ENCODE assay signal across 7 cellular contexts in the genomic region with DNA sequence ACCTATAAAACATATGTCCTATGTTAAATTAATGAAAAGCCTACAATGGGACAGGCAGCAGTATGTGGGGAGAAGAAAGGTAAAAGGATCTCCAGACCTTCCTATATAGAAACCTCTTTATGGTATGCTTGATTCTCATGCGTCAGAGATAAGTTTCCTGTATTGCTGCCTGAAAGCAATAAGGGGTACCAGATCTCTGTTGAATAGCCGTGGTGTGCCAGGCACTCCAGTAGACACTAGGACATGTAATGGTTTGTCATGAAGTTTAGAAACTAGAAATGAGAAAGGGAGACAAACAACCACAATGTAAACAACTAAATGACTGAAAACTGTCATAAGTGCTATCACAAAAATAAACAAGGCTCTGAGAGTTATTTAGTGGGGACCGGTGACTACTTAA.
"Had no signal": no experiment of that assay in that cellular context is flagged by ENCODE, and none has a peak within 500 bp of the region (broad histone marks: within the 10 kb centered on the region; RNA-seq: fewer than 3 reads in every experiment).

No MANE protein-coding gene starts in this region.

- H3K9ac ChIP-seq: GM23248 had no signal

- H2AFZ ChIP-seq: GM23248 had no signal

- ATAC-seq: HCT116, HepG2 had no signal

- H3K27ac ChIP-seq: GM23248, HL-60 had no signal

- DNase-seq: GM23248, H9, HFFc6, KBM-7 had no signal

- H3K4me3 ChIP-seq: GM23248 had no signal
